In the genomic region with DNA sequence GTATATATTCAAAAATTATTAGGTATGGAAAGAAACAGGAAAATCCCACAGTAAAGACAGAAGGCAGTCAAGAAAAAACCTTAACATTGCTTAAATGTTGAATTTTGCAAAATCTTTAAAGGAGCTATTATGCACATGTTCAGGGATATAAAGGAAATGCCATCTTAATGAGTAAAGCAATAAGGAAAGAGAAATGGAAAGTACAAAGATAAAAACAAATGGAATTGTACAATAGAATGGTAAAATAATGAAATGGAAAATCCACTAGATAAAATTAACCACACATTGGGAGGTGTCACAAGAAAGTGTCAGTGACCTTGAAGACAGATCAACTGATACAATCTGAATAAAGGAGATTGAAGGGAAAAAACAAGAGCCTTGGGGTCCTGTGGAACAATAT, we compare ENCODE assay signal across 18 cellular contexts.
A peak's percentile ranks its signal among the peaks of the same experiment; 100 is the strongest.
DNase-seq lines count a peak whose midpoint lies in the region; ATAC-seq, FAIRE-seq and TF ChIP-seq lines count a peak whose summit lies in the region.
"Had no signal": no experiment of that assay in that cellular context is flagged by ENCODE, and none has a peak within 500 bp of the region (broad histone marks: within the 10 kb centered on the region; RNA-seq: fewer than 3 reads in every experiment).

No MANE protein-coding gene starts in this region.

- no peaks in the 10 kb centered on the region for H3K4me1 ChIP-seq in K562 (replicated peaks in 1 of 2; ENCODE audit: control insufficient read depth in 2 of 2, insufficient read depth in 2 of 2, low read length in 2 of 2)

- no peak for TF ChIP-seq RAD21 in K562 (CRISPR knock-in tag; conservative IDR thresholded peaks at IDR 0.05 in 1 of 2, IDR thresholded peaks at IDR 0.05 in 1 of 2)

- peak; percentile 16 for DNase-seq in EH (ENCODE audit: low read depth)
- peak; percentile 23 for DNase-seq in HCEC 1CT
- DNase-seq in K562 (ENCODE audit: extremely low read depth in 1 of 4, low spot score in 3 of 4) = no peak
- peak; percentile 49 for DNase-seq in fibroblast of pulmonary artery (ENCODE audit: low read depth)
- no peak for DNase-seq in progenitor cell of endocrine pancreas (ENCODE audit: low spot score, unreplicated experiment)
- no peak for DNase-seq in germinal center (ENCODE audit: low spot score)
- no peak for DNase-seq in stimulated activated naive CD8-positive, alpha-beta T cell treated with anti-CD3 and anti-CD28 coated beads, Interleukin-15, amount 100 ng/mL, for 72 hours
- DNase-seq: CD4-positive, alpha-beta T cell; DMS153; NCI-H1048; NCI-H1436; NCI-H1930; NCI-H226; NCI-H524; SIG-M5 had no signal

- POLR2A ChIA-PET in K562 (lab: Yijun Ruan, JAX) = no interaction called here

- H3K27ac Mint-ChIP-seq in progenitor cell of endocrine pancreas = no peak overlapping the region
- H3K27ac Mint-ChIP-seq in stimulated activated naive CD8-positive, alpha-beta T cell treated with anti-CD3 and anti-CD28 coated beads, Interleukin-15, amount 100 ng/mL, for 72 hours = no peak overlapping the region
- H3K27ac Mint-ChIP-seq: B cell; CD4-positive, alpha-beta T cell had no signal

- peaks cover 5% of the 10 kb centered on the region for H3K4me1 Mint-ChIP-seq in progenitor cell of endocrine pancreas (ENCODE audit: low read depth)
- H3K4me1 Mint-ChIP-seq in stimulated activated naive CD8-positive, alpha-beta T cell treated with anti-CD3 and anti-CD28 coated beads, Interleukin-15, amount 100 ng/mL, for 72 hours = no peaks in the 10 kb centered on the region
- H3K4me1 Mint-ChIP-seq: B cell had no signal

- intact Hi-C loops in K562 (cut with micrococcal nuclease) = no loop called here

- no peaks in the 10 kb centered on the region for H3K27me3 ChIP-seq in K562 (ENCODE audit: control insufficient read depth in 2 of 2, insufficient read depth in 2 of 2, low read length in 2 of 2)

- CTCF ChIA-PET in K562 (lab: Yijun Ruan, JAX; ENCODE audit: low intra/inter-chr PET ratio) = no interaction called here

- TF ChIP-seq POLR2A in K562 (conservative IDR thresholded peaks at IDR 0.05) = no peak

- in situ Hi-C loops in K562 (cut with MboI) = no loop called here

- no peak overlapping the region for H3K27ac ChIP-seq in K562 (ENCODE audit: extremely low read depth, low read depth, low read length)

- no peaks in the 10 kb centered on the region for H3K9me1 ChIP-seq in K562 (ENCODE audit: control insufficient read depth, insufficient read depth, low read length)

- no peak overlapping the region for H3K9ac ChIP-seq in K562 (ENCODE audit: insufficient read depth in 1 of 2, low read depth in 2 of 2, low read length in 2 of 2)

- peaks cover 13% of the 10 kb centered on the region; the same call in 2 of the 3 replicates for H3K36me3 ChIP-seq in K562 (ENCODE audit: control insufficient read depth, insufficient read depth, low read length)

- H3K4me3 ChIP-seq in K562 (no peak overlapping the region), fibroblast of pulmonary artery (replicated peaks; ENCODE audit: low read depth, low read length) (no peak overlapping the region)

- no peak overlapping the region for H3K4me2 ChIP-seq in K562 (ENCODE audit: insufficient read depth, low read length)

- no TSS peak for BruUV-seq in K562 (replicated peaks; lab: Mats Ljungman, UMichigan)

- H3K79me2 ChIP-seq in K562 (ENCODE audit: control insufficient read depth, insufficient read depth, low read length) = no peaks in the 10 kb centered on the region

- ATAC-seq in K562 = no peak
- ATAC-seq in stimulated activated naive CD8-positive, alpha-beta T cell treated with anti-CD3 and anti-CD28 coated beads, Interleukin-15, amount 100 ng/mL, for 72 hours = no peak
- ATAC-seq: SK-N-SH treated with all-trans-retinoic acid at 6 μM for 48 hours had no signal

- no peak overlapping the region for H2AFZ ChIP-seq in K562 (ENCODE audit: low read depth, low read length)

- peaks cover 4% of the 10 kb centered on the region for H3K9me3 Mint-ChIP-seq in progenitor cell of endocrine pancreas (ENCODE audit: low read depth)
- no peaks in the 10 kb centered on the region for H3K9me3 Mint-ChIP-seq in stimulated activated naive CD8-positive, alpha-beta T cell treated with anti-CD3 and anti-CD28 coated beads, Interleukin-15, amount 100 ng/mL, for 72 hours
- H3K9me3 Mint-ChIP-seq: CD4-positive, alpha-beta T cell had no signal

- no peak for TF ChIP-seq CTCF in K562 (IDR thresholded peaks at IDR 0.05 in 2 of 3, conservative IDR thresholded peaks at IDR 0.05 in 1 of 3; ENCODE audit: insufficient read depth in 2 of 3, low read depth in 1 of 3, low read length in 3 of 3)
- TF ChIP-seq CTCF in fibroblast of pulmonary artery (IDR thresholded peaks at IDR 0.05; ENCODE audit: low read length, missing control alignments) = no peak
- TF ChIP-seq CTCF in progenitor cell of endocrine pancreas (IDR thresholded peaks at IDR 0.05; ENCODE audit: unreplicated experiment) = no peak

- H3K27me3 Mint-ChIP-seq in progenitor cell of endocrine pancreas = no peaks in the 10 kb centered on the region
- no peaks in the 10 kb centered on the region for H3K27me3 Mint-ChIP-seq in stimulated activated naive CD8-positive, alpha-beta T cell treated with anti-CD3 and anti-CD28 coated beads, Interleukin-15, amount 100 ng/mL, for 72 hours
- H3K27me3 Mint-ChIP-seq: B cell; CD4-positive, alpha-beta T cell had no signal

- no peak for TF ChIP-seq EP300 in K562 (IDR thresholded peaks at IDR 0.05; ENCODE audit: low read length)

- no peak for FAIRE-seq in K562 (lab: Jason Lieb, UNC)
- FAIRE-seq: GM12891 had no signal

- peaks cover 3% of the 10 kb centered on the region for H3K36me3 Mint-ChIP-seq in progenitor cell of endocrine pancreas (ENCODE audit: insufficient read depth)

- H3K9me3 ChIP-seq in K562 (replicated peaks; ENCODE audit: control insufficient read depth, insufficient read depth, low read depth, low read length) = no peaks in the 10 kb centered on the region

- no peak overlapping the region for H3K4me3 Mint-ChIP-seq in progenitor cell of endocrine pancreas (ENCODE audit: low read depth)
- no peak overlapping the region for H3K4me3 Mint-ChIP-seq in stimulated activated naive CD8-positive, alpha-beta T cell treated with anti-CD3 and anti-CD28 coated beads, Interleukin-15, amount 100 ng/mL, for 72 hours
- H3K4me3 Mint-ChIP-seq: B cell; CD4-positive, alpha-beta T cell had no signal

- no peaks in the 10 kb centered on the region for H4K20me1 ChIP-seq in K562 (replicated peaks; ENCODE audit: control insufficient read depth, insufficient read depth, low read length)

TF ChIP-seq in K562, 482 proteins besides CTCF, POLR2A, EP300 and RAD21:
- TF ChIP-seq, protein P1, sequence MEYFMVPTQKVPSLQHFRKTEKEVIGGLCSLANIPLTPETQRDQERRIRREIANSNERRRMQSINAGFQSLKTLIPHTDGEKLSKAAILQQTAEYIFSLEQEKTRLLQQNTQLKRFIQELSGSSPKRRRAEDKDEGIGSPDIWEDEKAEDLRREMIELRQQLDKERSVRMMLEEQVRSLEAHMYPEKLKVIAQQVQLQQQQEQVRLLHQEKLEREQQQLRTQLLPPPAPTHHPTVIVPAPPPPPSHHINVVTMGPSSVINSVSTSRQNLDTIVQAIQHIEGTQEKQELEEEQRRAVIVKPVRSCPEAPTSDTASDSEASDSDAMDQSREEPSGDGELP (CRISPR knock-in tag; IDR thresholded peaks at IDR 0.05; ENCODE audit: borderline replicate concordance) = no peak
- TF ChIP-seq, protein P2, sequence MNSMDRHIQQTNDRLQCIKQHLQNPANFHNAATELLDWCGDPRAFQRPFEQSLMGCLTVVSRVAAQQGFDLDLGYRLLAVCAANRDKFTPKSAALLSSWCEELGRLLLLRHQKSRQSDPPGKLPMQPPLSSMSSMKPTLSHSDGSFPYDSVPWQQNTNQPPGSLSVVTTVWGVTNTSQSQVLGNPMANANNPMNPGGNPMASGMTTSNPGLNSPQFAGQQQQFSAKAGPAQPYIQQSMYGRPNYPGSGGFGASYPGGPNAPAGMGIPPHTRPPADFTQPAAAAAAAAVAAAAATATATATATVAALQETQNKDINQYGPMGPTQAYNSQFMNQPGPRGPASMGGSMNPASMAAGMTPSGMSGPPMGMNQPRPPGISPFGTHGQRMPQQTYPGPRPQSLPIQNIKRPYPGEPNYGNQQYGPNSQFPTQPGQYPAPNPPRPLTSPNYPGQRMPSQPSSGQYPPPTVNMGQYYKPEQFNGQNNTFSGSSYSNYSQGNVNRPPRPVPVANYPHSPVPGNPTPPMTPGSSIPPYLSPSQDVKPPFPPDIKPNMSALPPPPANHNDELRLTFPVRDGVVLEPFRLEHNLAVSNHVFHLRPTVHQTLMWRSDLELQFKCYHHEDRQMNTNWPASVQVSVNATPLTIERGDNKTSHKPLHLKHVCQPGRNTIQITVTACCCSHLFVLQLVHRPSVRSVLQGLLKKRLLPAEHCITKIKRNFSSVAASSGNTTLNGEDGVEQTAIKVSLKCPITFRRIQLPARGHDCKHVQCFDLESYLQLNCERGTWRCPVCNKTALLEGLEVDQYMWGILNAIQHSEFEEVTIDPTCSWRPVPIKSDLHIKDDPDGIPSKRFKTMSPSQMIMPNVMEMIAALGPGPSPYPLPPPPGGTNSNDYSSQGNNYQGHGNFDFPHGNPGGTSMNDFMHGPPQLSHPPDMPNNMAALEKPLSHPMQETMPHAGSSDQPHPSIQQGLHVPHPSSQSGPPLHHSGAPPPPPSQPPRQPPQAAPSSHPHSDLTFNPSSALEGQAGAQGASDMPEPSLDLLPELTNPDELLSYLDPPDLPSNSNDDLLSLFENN (IDR thresholded peaks at IDR 0.05; ENCODE audit: low read depth in 2 of 2, low read length in 2 of 2) = no peak
- TF ChIP-seq BACH1 (tag; IDR thresholded peaks at IDR 0.05) (no peak), SUPT5H (IDR thresholded peaks at IDR 0.05) (0 out of 2 replicates have a peak, but pooled peaks have one; percentile 24), RFX5 (IDR thresholded peaks at IDR 0.05; ENCODE audit: low read depth, low read length) (no peak), SP1 (CRISPR knock-in tag; IDR thresholded peaks at IDR 0.05) (no peak)
- TF ChIP-seq, protein P3, sequence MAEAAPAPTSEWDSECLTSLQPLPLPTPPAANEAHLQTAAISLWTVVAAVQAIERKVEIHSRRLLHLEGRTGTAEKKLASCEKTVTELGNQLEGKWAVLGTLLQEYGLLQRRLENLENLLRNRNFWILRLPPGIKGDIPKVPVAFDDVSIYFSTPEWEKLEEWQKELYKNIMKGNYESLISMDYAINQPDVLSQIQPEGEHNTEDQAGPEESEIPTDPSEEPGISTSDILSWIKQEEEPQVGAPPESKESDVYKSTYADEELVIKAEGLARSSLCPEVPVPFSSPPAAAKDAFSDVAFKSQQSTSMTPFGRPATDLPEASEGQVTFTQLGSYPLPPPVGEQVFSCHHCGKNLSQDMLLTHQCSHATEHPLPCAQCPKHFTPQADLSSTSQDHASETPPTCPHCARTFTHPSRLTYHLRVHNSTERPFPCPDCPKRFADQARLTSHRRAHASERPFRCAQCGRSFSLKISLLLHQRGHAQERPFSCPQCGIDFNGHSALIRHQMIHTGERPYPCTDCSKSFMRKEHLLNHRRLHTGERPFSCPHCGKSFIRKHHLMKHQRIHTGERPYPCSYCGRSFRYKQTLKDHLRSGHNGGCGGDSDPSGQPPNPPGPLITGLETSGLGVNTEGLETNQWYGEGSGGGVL (CRISPR knock-in tag; IDR thresholded peaks at IDR 0.05) = no peak

Comparison
In these comparisons a context has a peak if more than half of its experiments do, and no peak if none do; other contexts are left out.
1. DNase-seq: peak in EH (single experiment), HCEC 1CT (single experiment) and fibroblast of pulmonary artery (single experiment); none in K562 (0 of 4), progenitor cell of endocrine pancreas (single experiment), germinal center (single experiment) and stimulated activated naive CD8-positive, alpha-beta T cell treated with anti-CD3 and anti-CD28 coated beads, Interleukin-15, amount 100 ng/mL, for 72 hours (0 of 2).